7 cellular contexts compared by ENCODE assay signal in the genomic region with DNA sequence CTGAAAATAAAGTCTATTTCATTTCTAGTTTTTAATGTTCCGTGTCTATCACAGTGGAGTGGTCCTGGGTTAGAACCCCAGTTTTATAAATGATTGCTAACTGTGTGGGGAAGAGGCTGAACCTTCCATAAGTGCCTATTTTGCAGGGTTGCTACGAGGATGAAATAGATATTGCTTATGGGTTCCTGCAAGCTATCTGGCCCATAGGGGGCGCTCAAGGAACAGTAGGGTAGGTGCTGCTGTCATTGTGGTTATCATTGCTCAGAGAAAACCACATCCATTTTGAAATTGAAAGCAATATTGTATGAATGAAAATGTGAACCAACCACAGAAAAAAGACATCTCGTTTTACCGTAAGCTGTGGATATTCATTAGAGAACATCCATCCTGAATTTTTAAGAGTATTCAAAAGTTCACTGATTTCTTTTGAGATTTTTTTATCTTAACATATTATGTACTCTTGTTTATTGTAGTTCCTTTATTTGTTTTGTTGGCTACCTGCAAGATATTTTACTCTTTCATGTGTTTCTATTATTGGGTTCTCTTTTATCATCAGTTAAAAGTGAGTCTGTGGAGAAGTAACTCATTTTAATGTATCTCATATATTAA.
DNase-seq lines count a peak whose midpoint lies in the region; ATAC-seq, FAIRE-seq and TF ChIP-seq lines count a peak whose summit lies in the region.

No MANE protein-coding gene starts in this region.

- H3K4me3 ChIP-seq in SU-DHL-6 (ENCODE audit: insufficient read depth, low read length, poor library complexity, severe bottlenecking) (no peak overlapping the region), small intestine (ENCODE audit: low read depth in 1 of 2, low read length in 2 of 2) (no peak overlapping the region)

- peaks cover 23% of the 10 kb centered on the region for H3K27me3 Mint-ChIP-seq in activated naive CD8-positive, alpha-beta T cell treated with anti-CD3 and anti-CD28 coated beads, Interleukin-2, amount 50 U/mL, for 24 hours

- FAIRE-seq in small intestine (lab: Jason Lieb, UNC) = no peak

- peak; percentile 86 for ATAC-seq in GM18499 (IDR thresholded peaks at IDR 0.05; ENCODE audit: insufficient read depth, unreplicated experiment)
- peak; percentile 99 for ATAC-seq in HG02759 (IDR thresholded peaks at IDR 0.05; ENCODE audit: unreplicated experiment)
- peak; percentile 80 for ATAC-seq in activated naive CD8-positive, alpha-beta T cell treated with anti-CD3 and anti-CD28 coated beads, Interleukin-2, amount 50 U/mL, for 24 hours
- peak; percentile 58 for ATAC-seq in left ventricle myocardium superior

- H3K9me3 ChIP-seq in SU-DHL-6 (ENCODE audit: insufficient read depth, low read length) (no peaks in the 10 kb centered on the region), small intestine (ENCODE audit: control insufficient read depth, low read depth) (no peaks in the 10 kb centered on the region)

- no peak overlapping the region for H3K4me3 Mint-ChIP-seq in activated naive CD8-positive, alpha-beta T cell treated with anti-CD3 and anti-CD28 coated beads, Interleukin-2, amount 50 U/mL, for 24 hours

- H3K36me3 ChIP-seq in SU-DHL-6 (ENCODE audit: low read length) (no peaks in the 10 kb centered on the region), small intestine (ENCODE audit: control insufficient read depth in 2 of 2, insufficient read depth in 2 of 2, low read length in 2 of 2) (no peaks in the 10 kb centered on the region)

- H3K4me2 ChIP-seq in SU-DHL-6 (ENCODE audit: low read depth, low read length, poor library complexity, severe bottlenecking) = peak overlapping the region; percentile 20

- intact Hi-C loops in left ventricle myocardium superior (cut with micrococcal nuclease) = no loop called here

- no peaks in the 10 kb centered on the region for H3F3A ChIP-seq in SU-DHL-6 (ENCODE audit: insufficient read depth)

- no peaks in the 10 kb centered on the region for H3K9me2 ChIP-seq in SU-DHL-6 (replicated peaks; ENCODE audit: insufficient read depth, low read length)

- peak; percentile 69 for TF ChIP-seq CTCF in SU-DHL-6 (IDR thresholded peaks at IDR 0.05; ENCODE audit: insufficient read depth, low read length, poor library complexity, severe bottlenecking)

- H3K4me1 Mint-ChIP-seq in activated naive CD8-positive, alpha-beta T cell treated with anti-CD3 and anti-CD28 coated beads, Interleukin-2, amount 50 U/mL, for 24 hours = peaks cover 4% of the 10 kb centered on the region

- WGBS in small intestine, 3 donors = 19 to 33% (median 22%) methylated on average over 5 of the region's 5 CpGs

- no peaks in the 10 kb centered on the region for H3K27me3 ChIP-seq in SU-DHL-6 (ENCODE audit: low read length)
- peaks cover 0 to 2% of the 10 kb centered on the region in 2 donors for H3K27me3 ChIP-seq in small intestine (ENCODE audit: control insufficient read depth in 2 of 2, insufficient read depth in 2 of 2, low read length in 2 of 2)

- H3K4me1 ChIP-seq in small intestine (ENCODE audit: control insufficient read depth in 2 of 2, insufficient read depth in 1 of 2, low read depth in 1 of 2, low read length in 1 of 2) = no peaks in the 10 kb centered on the region

- H3K9me3 Mint-ChIP-seq in activated naive CD8-positive, alpha-beta T cell treated with anti-CD3 and anti-CD28 coated beads, Interleukin-2, amount 50 U/mL, for 24 hours = no peaks in the 10 kb centered on the region

- no peaks in the 10 kb centered on the region for H4K20me1 ChIP-seq in SU-DHL-6 (ENCODE audit: low read depth, low read length)

- DNase-seq in NCI-H1092 treated with DMSO at 0.1 percent for 48 hours (lab: John Stamatoyannopoulos, UW) (peak; percentile 37), left ventricle myocardium superior (peak; percentile 79), small intestine (peak; percentile 68)
- DNase-seq in activated naive CD8-positive, alpha-beta T cell treated with anti-CD3 and anti-CD28 coated beads, Interleukin-2, amount 50 U/mL, for 24 hours = peak; percentile 89

- no peak overlapping the region for H3K9ac ChIP-seq in SU-DHL-6 (ENCODE audit: low read length)

- H3K27ac Mint-ChIP-seq in activated naive CD8-positive, alpha-beta T cell treated with anti-CD3 and anti-CD28 coated beads, Interleukin-2, amount 50 U/mL, for 24 hours = no peak overlapping the region

- no peaks in the 10 kb centered on the region for H3K79me2 ChIP-seq in SU-DHL-6 (ENCODE audit: insufficient read depth, low read length)

- H3K36me3 Mint-ChIP-seq in activated naive CD8-positive, alpha-beta T cell treated with anti-CD3 and anti-CD28 coated beads, Interleukin-2, amount 50 U/mL, for 24 hours (ENCODE audit: low read depth) = no peaks in the 10 kb centered on the region

- H3K27ac ChIP-seq in SU-DHL-6 (ENCODE audit: low read depth, low read length) (no peak overlapping the region), small intestine (ENCODE audit: low read depth in 1 of 2, low read length in 1 of 2) (no peak overlapping the region)

- no peak overlapping the region for H2AFZ ChIP-seq in SU-DHL-6 (ENCODE audit: low read depth, low read length, severe bottlenecking)

Comparison
In these comparisons a context has a peak if more than half of its experiments do, and no peak if none do; other contexts are left out.
1. DNase-seq: peak in every context shown above with its lines; median percentile 89 in activated naive CD8-positive, alpha-beta T cell treated with anti-CD3 and anti-CD28 coated beads, Interleukin-2, amount 50 U/mL, for 24 hours; 79 in left ventricle myocardium superior; 68 in small intestine; 37 in NCI-H1092 treated with DMSO at 0.1 percent for 48 hours.